8 cellular contexts compared by ENCODE assay signal in genomic region chr2:127049927-127050802, GRCh38. TPM values are rescaled to one million over a fixed set of nuclear protein-coding genes. Genes with fewer than 3 reads are reported as not detected.
A peak's percentile ranks its signal among the peaks of the same experiment; 100 is the strongest.
DNase-seq lines count a peak whose midpoint lies in the region; ATAC-seq, FAIRE-seq and TF ChIP-seq lines count a peak whose summit lies in the region.

No MANE protein-coding gene starts in this region.

- peak overlapping the region; percentile 45 for H3K27ac Mint-ChIP-seq in CD8-positive, alpha-beta T cell
- H3K27ac Mint-ChIP-seq in activated naive CD4-positive, alpha-beta T cell treated with anti-CD3 and anti-CD28 coated beads for 36 hours, result no peak overlapping the region

- TF ChIP-seq CTCF in CD8-positive, alpha-beta T cell (IDR thresholded peaks at IDR 0.05), result peak; percentile 81

- DNase-seq in CD8-positive, alpha-beta T cell, result peak; percentile 25 to 78 (median 61)
- DNase-seq in HTR-8/SVneo (ENCODE audit: insufficient read length, low spot score) (peak; percentile 73), SJCRH30 (peak; percentile 60 to 75), globus pallidus (ENCODE audit: low spot score) (peak; percentile 72), posterior cingulate gyrus (peak; percentile 26 to 96 (median 76))
- DNase-seq in activated naive CD4-positive, alpha-beta T cell treated with anti-CD3 and anti-CD28 coated beads for 36 hours, result peak; percentile 67

- no peak overlapping the region for H3K4me3 ChIP-seq in CD8-positive, alpha-beta T cell (ENCODE audit: low read depth, low read length)
- H3K4me3 ChIP-seq in SJCRH30, result no peak overlapping the region

- no peak overlapping the region for H3K27ac ChIP-seq in CD8-positive, alpha-beta T cell (ENCODE audit: low read depth, low read length)
- H3K27ac ChIP-seq in SJCRH30, result no peak overlapping the region

- no peaks in the 10 kb centered on the region for H3K9me3 Mint-ChIP-seq in CD8-positive, alpha-beta T cell
- no peaks in the 10 kb centered on the region for H3K9me3 Mint-ChIP-seq in activated naive CD4-positive, alpha-beta T cell treated with anti-CD3 and anti-CD28 coated beads for 36 hours

- POLR2A ChIA-PET in CD8-positive, alpha-beta T cell (lab: Charles Lee), result no interaction called here

- FAIRE-seq in HTR-8/SVneo (lab: Jason Lieb, UNC), result peak; percentile 69

- ATAC-seq in CD8-positive, alpha-beta T cell, result peak; percentile 81
- peak; percentile 72 for ATAC-seq in GM19463 (IDR thresholded peaks at IDR 0.05; ENCODE audit: unreplicated experiment)
- ATAC-seq in HG03520 (IDR thresholded peaks at IDR 0.05; ENCODE audit: unreplicated experiment), result no peak

- no peaks in the 10 kb centered on the region for H3K36me3 ChIP-seq in CD8-positive, alpha-beta T cell (ENCODE audit: insufficient read depth, low read length)
- no peaks in the 10 kb centered on the region for H3K36me3 ChIP-seq in SJCRH30

- H3K4me3 Mint-ChIP-seq in CD8-positive, alpha-beta T cell, result no peak overlapping the region
- no peak overlapping the region for H3K4me3 Mint-ChIP-seq in activated naive CD4-positive, alpha-beta T cell treated with anti-CD3 and anti-CD28 coated beads for 36 hours

- no peaks in the 10 kb centered on the region for H3K9me3 ChIP-seq in CD8-positive, alpha-beta T cell (ENCODE audit: low read length)
- no peaks in the 10 kb centered on the region for H3K9me3 ChIP-seq in SJCRH30 (replicated peaks)

- H3K4me1 Mint-ChIP-seq in CD8-positive, alpha-beta T cell (ENCODE audit: low read depth), result peaks cover 9% of the 10 kb centered on the region
- H3K4me1 Mint-ChIP-seq in activated naive CD4-positive, alpha-beta T cell treated with anti-CD3 and anti-CD28 coated beads for 36 hours (ENCODE audit: low read depth), result peaks cover 3% of the 10 kb centered on the region

- CTCF ChIA-PET in CD8-positive, alpha-beta T cell (lab: Charles Lee), result interaction anchor here (0.9 to 3.4 kb wide), 17 partner anchors 8 to 428 kb away, joined by 3 to 9 read pairs (median 4); no protein-coding TSS in a partner anchor
- CTCF ChIA-PET in activated naive CD4-positive, alpha-beta T cell treated with anti-CD3 and anti-CD28 coated beads for 36 hours (lab: Charles Lee), result interaction anchor here (0.5 to 2.1 kb wide), 11 partner anchors 10 to 254 kb away, joined by 3 to 9 read pairs (median 4); no protein-coding TSS in a partner anchor

- peaks cover 45% of the 10 kb centered on the region for H3K36me3 Mint-ChIP-seq in CD8-positive, alpha-beta T cell
- H3K36me3 Mint-ChIP-seq in activated naive CD4-positive, alpha-beta T cell treated with anti-CD3 and anti-CD28 coated beads for 36 hours (ENCODE audit: low read depth), result peaks cover 2% of the 10 kb centered on the region

- peaks cover 6% of the 10 kb centered on the region for H3K4me1 ChIP-seq in CD8-positive, alpha-beta T cell (ENCODE audit: insufficient read depth, low read length)
- no peaks in the 10 kb centered on the region for H3K4me1 ChIP-seq in SJCRH30

- intact Hi-C loops in CD8-positive, alpha-beta T cell (cut with DNase I, micrococcal nuclease), result no loop called here
- intact Hi-C loops in activated naive CD4-positive, alpha-beta T cell treated with anti-CD3 and anti-CD28 coated beads for 36 hours (cut with micrococcal nuclease), result loop anchor here (1.0 kb wide), 2 partner anchors 78 to 522 kb away; no protein-coding TSS in a partner anchor
- intact Hi-C loops in posterior cingulate gyrus (cut with DNase I), result loop anchor here (5.0 to 10.0 kb wide), 2 partner anchors 55 to 97 kb away; partner anchors contain the start of gene BIN1

- H3K27me3 Mint-ChIP-seq in CD8-positive, alpha-beta T cell (ENCODE audit: low read depth), result no peaks in the 10 kb centered on the region
- H3K27me3 Mint-ChIP-seq in activated naive CD4-positive, alpha-beta T cell treated with anti-CD3 and anti-CD28 coated beads for 36 hours (ENCODE audit: low read depth), result no peaks in the 10 kb centered on the region

- no peaks in the 10 kb centered on the region for H3K27me3 ChIP-seq in CD8-positive, alpha-beta T cell (ENCODE audit: insufficient read depth, low read length)
- H3K27me3 ChIP-seq in SJCRH30, result no peaks in the 10 kb centered on the region; the same call in 1 of the 2 replicates

RNA-seq across cellular contexts. Expression of gene BIN1, which starts 56.8 kb away (rescaled TPM):
- total RNA-seq in CD8-positive, alpha-beta T cell, result 10 to 100 TPM; 92.1 to 92.4 TPM
- total RNA-seq in SJCRH30 (2014; rRNA removed; shearing (Covaris generic)), result 87.6 and 90.4 TPM in 2 replicates
- total RNA-seq in activated naive CD4-positive, alpha-beta T cell treated with anti-CD3 and anti-CD28 coated beads for 36 hours, result 10 to 100 TPM; 50.4 to 51.1 TPM

Comparison
In these comparisons a context has a peak if more than half of its experiments do, and no peak if none do; other contexts are left out.
1. intact Hi-C loops: an anchor here in activated naive CD4-positive, alpha-beta T cell treated with anti-CD3 and anti-CD28 coated beads for 36 hours (1.0 kb wide) and posterior cingulate gyrus (5.0 to 10.0 kb wide); none called in CD8-positive, alpha-beta T cell.